Comparison of ENCODE assay signal across 13 cellular contexts in the genomic region with DNA sequence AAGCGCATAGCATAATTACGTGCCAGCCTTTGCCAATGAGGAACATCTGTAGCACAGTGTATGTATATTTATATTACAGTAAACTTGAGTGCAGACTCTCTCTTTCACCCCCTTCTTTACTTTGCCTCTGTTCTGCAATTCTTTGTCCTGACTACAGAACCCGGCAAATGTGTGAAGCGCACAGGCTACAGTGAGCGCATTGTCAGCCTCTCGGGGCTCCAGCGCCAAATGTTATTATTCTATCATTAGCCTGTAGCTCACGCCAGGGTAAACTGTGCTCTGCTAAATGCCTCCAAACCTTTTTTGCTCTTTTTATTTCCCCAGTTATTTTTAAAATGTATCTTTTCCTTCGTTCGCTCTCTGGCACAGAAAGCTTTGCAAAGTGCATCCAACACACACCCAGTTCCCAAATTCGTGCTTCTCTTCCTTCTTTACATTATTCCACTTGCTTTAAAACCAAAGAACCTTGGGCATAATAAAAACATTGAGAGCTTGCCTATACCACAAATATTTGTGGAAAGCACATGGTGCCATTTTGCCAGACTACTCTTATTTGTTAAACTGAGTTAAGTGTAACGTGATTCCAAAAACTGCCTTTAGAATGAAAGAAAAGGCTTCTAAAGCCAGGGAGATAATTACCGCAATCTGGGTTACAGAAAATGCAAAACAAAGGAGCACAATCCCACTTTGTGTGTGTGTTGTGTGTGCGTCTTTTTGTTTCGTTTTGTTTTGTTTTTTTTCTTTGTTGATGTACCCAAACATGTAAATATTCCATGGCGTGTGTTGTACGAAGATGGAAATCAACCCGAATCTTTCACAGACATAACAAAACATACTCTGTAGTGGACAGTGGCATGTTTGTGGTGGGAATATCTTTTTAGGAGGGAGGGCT.
DNase-seq lines count a peak whose midpoint lies in the region; ATAC-seq, FAIRE-seq and TF ChIP-seq lines count a peak whose summit lies in the region.
"Had no signal": no experiment of that assay in that cellular context is flagged by ENCODE, and none has a peak within 500 bp of the region (broad histone marks: within the 10 kb centered on the region; RNA-seq: fewer than 3 reads in every experiment).

No MANE protein-coding gene starts in this region.

- H3K27me3 Mint-ChIP-seq in CD8-positive, alpha-beta memory T cell, result no peaks in the 10 kb centered on the region

- H3K36me3 Mint-ChIP-seq in CD8-positive, alpha-beta memory T cell, result no peaks in the 10 kb centered on the region

- no peaks in the 10 kb centered on the region for H3K4me1 Mint-ChIP-seq in CD8-positive, alpha-beta memory T cell

- H3K9me1 ChIP-seq in keratinocyte (ENCODE audit: control insufficient read depth, extremely low read depth, insufficient read depth, low read length), result no peaks in the 10 kb centered on the region

- dilution Hi-C loops in keratinocyte (cut with MboI; ENCODE audit: extremely low pct_ligation_motif_present, low sequenced_read_pairs), result no loop called here

- ATAC-seq in HG02798 (IDR thresholded peaks at IDR 0.05; ENCODE audit: poor library complexity, unreplicated experiment), result no peak
- ATAC-seq: PC-3 had no signal

- H3K27ac Mint-ChIP-seq in CD8-positive, alpha-beta memory T cell, result no peak overlapping the region

- POLR2A ChIA-PET in CD8-positive, alpha-beta memory T cell (lab: Charles Lee), result no interaction called here

- H4K20me1 ChIP-seq in keratinocyte (ENCODE audit: control insufficient read depth, extremely low read depth, insufficient read depth, low read length), result no peaks in the 10 kb centered on the region

- H3K9ac ChIP-seq in keratinocyte (ENCODE audit: control insufficient read depth, extremely low read depth, insufficient read depth, low read length), result no peak overlapping the region

- peak overlapping the region; percentile 5 for H3K4me2 ChIP-seq in keratinocyte (ENCODE audit: control insufficient read depth, extremely low read depth, insufficient read depth, low read depth, low read length)

- H3K9me3 Mint-ChIP-seq in CD8-positive, alpha-beta memory T cell, result peaks cover 0 to 35% (median 2%) of the 10 kb centered on the region in 5 donors

- 95% methylated on average over 18 of the region's 18 CpGs for WGBS in thymus

- H3K27ac ChIP-seq in keratinocyte (ENCODE audit: control insufficient read depth, insufficient read depth, low read length), result no peak overlapping the region
- peak overlapping the region; percentile 31 for H3K27ac ChIP-seq in thymus (ENCODE audit: low read depth)
- no peak overlapping the region for H3K27ac ChIP-seq in CD8-positive, alpha-beta memory T cell (ENCODE audit: low read depth, low read length)
- H3K27ac ChIP-seq: brain microvascular endothelial cell, HL-60, neutrophil had no signal

- H3K36me3 ChIP-seq in keratinocyte (ENCODE audit: control insufficient read depth in 2 of 2, extremely low read depth in 1 of 2, insufficient read depth in 2 of 2, low read length in 2 of 2) (no peaks in the 10 kb centered on the region), thymus (ENCODE audit: control insufficient read depth, insufficient read depth) (no peaks in the 10 kb centered on the region)
- no peaks in the 10 kb centered on the region for H3K36me3 ChIP-seq in CD8-positive, alpha-beta memory T cell (ENCODE audit: insufficient read depth, low read length)
- H3K36me3 ChIP-seq: brain microvascular endothelial cell, neutrophil had no signal

- H3K9me3 ChIP-seq in keratinocyte (ENCODE audit: control insufficient read depth, low read depth, low read length) (no peaks in the 10 kb centered on the region), thymus (ENCODE audit: control insufficient read depth) (no peaks in the 10 kb centered on the region)
- no peaks in the 10 kb centered on the region for H3K9me3 ChIP-seq in CD8-positive, alpha-beta memory T cell (ENCODE audit: low read length)
- H3K9me3 ChIP-seq: neutrophil had no signal

- no peak overlapping the region for H3K4me3 Mint-ChIP-seq in CD8-positive, alpha-beta memory T cell

- H3K4me1 ChIP-seq in keratinocyte (ENCODE audit: control insufficient read depth, extremely low read depth, insufficient read depth, low read length) (no peaks in the 10 kb centered on the region), thymus (ENCODE audit: control insufficient read depth, insufficient read depth, low read length) (no peaks in the 10 kb centered on the region)
- H3K4me1 ChIP-seq in CD8-positive, alpha-beta memory T cell (ENCODE audit: insufficient read depth, low read length), result no peaks in the 10 kb centered on the region

- peak; percentile 84 to 91 for DNase-seq in NCI-H2081 (lab: John Stamatoyannopoulos, UW)
- peak; percentile 36 for DNase-seq in astrocyte of the hippocampus (ENCODE audit: low read depth, low spot score)
- DNase-seq in keratinocyte (ENCODE audit: low read depth, low spot score), result no peak
- DNase-seq in CD8-positive, alpha-beta memory T cell, result no peak
- DNase-seq in GM20000 (ENCODE audit: low spot score), result no peak
- DNase-seq: brain microvascular endothelial cell, kidney, MM.1S, PC-3 had no signal

- H3K4me3 ChIP-seq in keratinocyte (ENCODE audit: control insufficient read depth in 2 of 3, extremely low read depth in 1 of 3, insufficient read depth in 2 of 3, low read depth in 1 of 3, low read length in 3 of 3) (no peak overlapping the region), thymus (ENCODE audit: low read length) (no peak overlapping the region)
- no peak overlapping the region for H3K4me3 ChIP-seq in CD8-positive, alpha-beta memory T cell (ENCODE audit: low read length)

- CTCF ChIA-PET in CD8-positive, alpha-beta memory T cell (lab: Charles Lee), result no interaction called here

- H3K27me3 ChIP-seq in keratinocyte (ENCODE audit: control insufficient read depth, extremely low read depth, insufficient read depth, low read length) (no peaks in the 10 kb centered on the region), thymus (ENCODE audit: control insufficient read depth, insufficient read depth) (no peaks in the 10 kb centered on the region)
- no peaks in the 10 kb centered on the region for H3K27me3 ChIP-seq in CD8-positive, alpha-beta memory T cell (ENCODE audit: insufficient read depth, low read length, poor library complexity, severe bottlenecking)
- H3K27me3 ChIP-seq: brain microvascular endothelial cell, neutrophil had no signal

- TF ChIP-seq CTCF in keratinocyte (optimal IDR thresholded peaks at IDR 0.05 in 1 of 3, IDR thresholded peaks at IDR 0.05 in 1 of 3, conservative IDR thresholded peaks at IDR 0.05 in 1 of 3; ENCODE audit: extremely low read depth in 1 of 3, insufficient read depth in 2 of 3, low read length in 3 of 3) (no peak), GM20000 (IDR thresholded peaks at IDR 0.05; ENCODE audit: extremely low read depth, missing control alignments) (no peak)

- H3K79me2 ChIP-seq in keratinocyte (ENCODE audit: control insufficient read depth, insufficient read depth, low read length), result no peaks in the 10 kb centered on the region

- no peak for FAIRE-seq in keratinocyte (lab: Jason Lieb, UNC)
- FAIRE-seq: kidney had no signal

- no peak overlapping the region for H2AFZ ChIP-seq in keratinocyte (ENCODE audit: control insufficient read depth, low read length)

Comparison
In these comparisons a context has a peak if more than half of its experiments do, and no peak if none do; other contexts are left out.
1. DNase-seq: peak in NCI-H2081 (2 of 2) and astrocyte of the hippocampus (single experiment); none in keratinocyte (single experiment), CD8-positive, alpha-beta memory T cell (0 of 5) and GM20000 (single experiment).